16 cellular contexts compared by ENCODE assay signal in the genomic region with DNA sequence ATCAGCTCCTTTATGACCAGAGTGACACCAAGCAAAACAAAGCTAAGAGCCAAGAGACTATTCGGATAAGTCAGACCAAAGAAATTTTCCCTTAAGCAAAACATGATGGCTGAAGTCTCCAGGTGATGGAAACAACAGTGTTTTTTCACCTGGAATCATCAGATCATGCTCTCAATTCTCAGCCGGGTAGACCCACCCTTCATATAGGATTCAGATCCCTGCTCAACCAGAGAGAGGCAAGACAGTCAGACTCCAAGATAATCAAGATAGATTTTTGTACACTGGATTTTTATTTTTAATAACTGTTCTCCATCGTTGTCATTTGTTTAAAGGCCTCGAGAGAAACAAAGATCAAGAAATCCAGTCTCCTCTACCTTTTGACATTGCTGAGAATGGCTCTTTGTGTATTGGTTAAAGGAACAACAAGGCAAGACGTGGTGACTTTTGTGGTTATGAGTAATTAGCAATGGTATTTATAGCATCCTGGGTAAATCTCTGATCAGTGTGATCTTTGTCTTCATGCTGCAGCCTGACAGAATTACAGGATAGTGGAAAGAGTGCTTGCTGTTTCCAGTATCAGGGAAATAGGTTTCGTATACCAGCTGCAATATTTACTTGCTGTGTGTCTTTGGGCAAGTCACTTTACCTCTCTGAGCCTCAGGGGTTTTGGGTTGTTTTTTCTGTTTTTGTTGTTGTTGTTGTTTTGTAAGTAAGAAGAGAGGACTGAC. TPM values are rescaled to one million over a fixed set of nuclear protein-coding genes. Genes with fewer than 3 reads are reported as not detected.
DNase-seq lines count a peak whose midpoint lies in the region; ATAC-seq and TF ChIP-seq lines count a peak whose summit lies in the region.
"Had no signal": no experiment of that assay in that cellular context is flagged by ENCODE, and none has a peak within 500 bp of the region (broad histone marks: within the 10 kb centered on the region; RNA-seq: fewer than 3 reads in every experiment).

No MANE protein-coding gene starts in this region.

- H3K23ac ChIP-seq in mesenchymal stem cell (ENCODE audit: low read length in 2 of 2): no peak overlapping the region

- no peak overlapping the region for H3K14ac ChIP-seq in mesenchymal stem cell (ENCODE audit: low read length in 2 of 2)

- DNase-seq in COLO829 (ENCODE audit: low spot score): peak; percentile 98
- peak; percentile 79 for DNase-seq in LoVo (ENCODE audit: low spot score)
- DNase-seq in mesenchymal stem cell: peak; percentile 64
- no peak for DNase-seq in GM23338 (ENCODE audit: low spot score)
- DNase-seq in pons (ENCODE audit: low spot score): no peak
- DNase-seq in spleen: no peak
- DNase-seq: cerebellar nuclear complex; nucleus accumbens; stimulated activated CD4-positive, alpha-beta T cell treated with anti-CD3 and anti-CD28 coated beads, Interleukin-15, amount 100 ng/mL, for 24 hours had no signal

- H2BK15ac ChIP-seq in mesenchymal stem cell (ENCODE audit: low read depth, poor library complexity, severe bottlenecking): no peak overlapping the region

- no peak overlapping the region for H3K9ac ChIP-seq in mesenchymal stem cell (ENCODE audit: low read length)
- H3K9ac ChIP-seq: KMS-11 had no signal

- H3K9me3 Mint-ChIP-seq in brain (no peaks in the 10 kb centered on the region), GM23338 (no peaks in the 10 kb centered on the region; the same call in 2 of the 3 replicates)
- H3K9me3 Mint-ChIP-seq: activated T-helper 2 cell treated with anti-CD3 and anti-CD28 coated beads, Interferon-gamma antibody, Interleukin-2, Interleukin-4, amounts not matched to agents 10 μg/mL and 5 μg/mL and 100 μg/mL, durations not matched to agents 14 hours and 24 hours and 36 hours had no signal

- H3K9me3 ChIP-seq in mesenchymal stem cell (ENCODE audit: control insufficient read depth, low read length): no peaks in the 10 kb centered on the region
- no peaks in the 10 kb centered on the region for H3K9me3 ChIP-seq in spleen
- H3K9me3 ChIP-seq: gastroesophageal sphincter, SJCRH30 had no signal

- no peak overlapping the region for H4K8ac ChIP-seq in mesenchymal stem cell (ENCODE audit: low read length)

- H3K9me2 ChIP-seq in GM23338 (ENCODE audit: insufficient read depth): no peaks in the 10 kb centered on the region

- H2BK5ac ChIP-seq in mesenchymal stem cell (ENCODE audit: low read depth, low read length, poor library complexity, severe bottlenecking): no peak overlapping the region

- H3K4me3 ChIP-seq in mesenchymal stem cell (ENCODE audit: insufficient read depth in 1 of 2, low read depth in 1 of 2, low read length in 2 of 2) (no peak overlapping the region), GM23338 (no peak overlapping the region), spleen (no peak overlapping the region)
- H3K4me3 ChIP-seq: gastroesophageal sphincter, SJCRH30 had no signal

- H2BK12ac ChIP-seq in mesenchymal stem cell (ENCODE audit: low read length in 2 of 2): no peak overlapping the region

- TF ChIP-seq POLR2A in spleen (IDR thresholded peaks at IDR 0.05): no peak

- no peak overlapping the region for H3K4me2 ChIP-seq in mesenchymal stem cell (ENCODE audit: low read length, poor library complexity, severe bottlenecking)
- no peak overlapping the region for H3K4me2 ChIP-seq in GM23338
- H3K4me2 ChIP-seq: KMS-11 had no signal

- intact Hi-C loops in spleen (cut with DNase I; ENCODE audit: low total_unique reads): no loop called here

- TF ChIP-seq CTCF in brain (conservative IDR thresholded peaks at IDR 0.05) (no peak), GM23338 (conservative IDR thresholded peaks at IDR 0.05; ENCODE audit: low read depth in 2 of 2) (no peak), spleen (IDR thresholded peaks at IDR 0.05 in 8 of 11, conservative IDR thresholded peaks at IDR 0.05 in 3 of 11) (no peak)

- no peaks in the 10 kb centered on the region for H3K27me3 Mint-ChIP-seq in brain
- no peaks in the 10 kb centered on the region for H3K27me3 Mint-ChIP-seq in GM23338 (ENCODE audit: insufficient read depth, low read depth, poor library complexity)

- no peak overlapping the region for H2AK5ac ChIP-seq in mesenchymal stem cell (ENCODE audit: low read length, severe bottlenecking)

- H3K4me1 Mint-ChIP-seq in brain: peaks cover 51% of the 10 kb centered on the region
- H3K4me1 Mint-ChIP-seq in GM23338: no peaks in the 10 kb centered on the region; the same call in 2 of the 3 replicates

- ATAC-seq in HG03571 (IDR thresholded peaks at IDR 0.05; ENCODE audit: unreplicated experiment) (no peak), GM23338 (no peak)
- ATAC-seq: activated CD4-positive, CD25-positive, alpha-beta regulatory T cell treated with anti-CD3 and anti-CD28 coated beads, Interleukin-2, amount 50 U/mL, for 24 hours; gastroesophageal sphincter had no signal

- H3K27me3 ChIP-seq in mesenchymal stem cell (ENCODE audit: control insufficient read depth in 1 of 2, insufficient read depth in 1 of 2, low read length in 2 of 2): peaks cover 0 to 15% of the 10 kb centered on the region in 2 experiments
- no peaks in the 10 kb centered on the region for H3K27me3 ChIP-seq in GM23338 (ENCODE audit: insufficient read depth)
- H3K27me3 ChIP-seq in spleen (replicated peaks in 1 of 7): no peaks in the 10 kb centered on the region
- H3K27me3 ChIP-seq: SJCRH30 had no signal

- H3K4me3 Mint-ChIP-seq in brain (peak overlapping the region in 3 of 5 experiments; percentile 37 to 67 (median 67)), GM23338 (no peak overlapping the region)

- H3K18ac ChIP-seq in mesenchymal stem cell (ENCODE audit: low read depth in 1 of 2, low read length in 2 of 2): no peak overlapping the region

- no peak overlapping the region for H3K4ac ChIP-seq in mesenchymal stem cell (ENCODE audit: low read depth in 1 of 2, low read length in 2 of 2)

- no peak overlapping the region for H2AFZ ChIP-seq in mesenchymal stem cell (ENCODE audit: low read depth, low read length)
- no peak overlapping the region for H2AFZ ChIP-seq in GM23338

- no peak overlapping the region for H4K91ac ChIP-seq in mesenchymal stem cell (ENCODE audit: low read length)

- H3K27ac Mint-ChIP-seq in brain (peak overlapping the region in 2 of 5 experiments; percentile 96), GM23338 (no peak overlapping the region)
- H3K27ac Mint-ChIP-seq: activated T-helper 2 cell treated with anti-CD3 and anti-CD28 coated beads, Interferon-gamma antibody, Interleukin-2, Interleukin-4, amounts not matched to agents 10 μg/mL and 5 μg/mL and 100 μg/mL, durations not matched to agents 14 hours and 24 hours and 36 hours had no signal

- H3K36me3 ChIP-seq in mesenchymal stem cell (ENCODE audit: control insufficient read depth in 1 of 2, insufficient read depth in 2 of 2, low read depth in 1 of 2, low read length in 2 of 2) (no peaks in the 10 kb centered on the region), GM23338 (ENCODE audit: insufficient read depth) (no peaks in the 10 kb centered on the region), spleen (no peaks in the 10 kb centered on the region)
- H3K36me3 ChIP-seq: gastroesophageal sphincter, SJCRH30 had no signal

- H2BK120ac ChIP-seq in mesenchymal stem cell (ENCODE audit: low read depth, low read length): no peak overlapping the region

- H3K27ac ChIP-seq in mesenchymal stem cell (ENCODE audit: low read length, poor library complexity, severe bottlenecking): no peak overlapping the region
- H3K27ac ChIP-seq in GM23338 (ENCODE audit: low read depth): no peak overlapping the region
- no peak overlapping the region for H3K27ac ChIP-seq in spleen
- H3K27ac ChIP-seq: gastroesophageal sphincter, KMS-11, SJCRH30 had no signal

- 41% methylated on average over 4 of the region's 6 CpGs for WGBS in mesenchymal stem cell
- WGBS in spleen, 5 donors: 62 to 79% (median 74%) methylated on average over 6 of the region's 6 CpGs

- H3K36me3 Mint-ChIP-seq in brain (no peaks in the 10 kb centered on the region), GM23338 (ENCODE audit: low read depth) (no peaks in the 10 kb centered on the region)

- H3K4me1 ChIP-seq in mesenchymal stem cell (ENCODE audit: control insufficient read depth, insufficient read depth, low read depth, low read length) (no peaks in the 10 kb centered on the region), GM23338 (ENCODE audit: insufficient read depth) (no peaks in the 10 kb centered on the region), spleen (no peaks in the 10 kb centered on the region)
- H3K4me1 ChIP-seq: gastroesophageal sphincter had no signal

- no peaks in the 10 kb centered on the region for H3K79me2 ChIP-seq in GM23338 (replicated peaks; ENCODE audit: insufficient read depth)

- no peaks in the 10 kb centered on the region for H3F3A ChIP-seq in GM23338 (replicated peaks; ENCODE audit: low read depth)

- H4K20me1 ChIP-seq in GM23338 (replicated peaks; ENCODE audit: insufficient read depth): no peaks in the 10 kb centered on the region

- H3K79me1 ChIP-seq in mesenchymal stem cell (replicated peaks; ENCODE audit: low read length, poor library complexity, severe bottlenecking): no peaks in the 10 kb centered on the region

TF ChIP-seq in GM23338, 12 proteins besides CTCF, POLR2A, EP300 and RAD21 (continues in another document):
- TF ChIP-seq, protein P1, sequence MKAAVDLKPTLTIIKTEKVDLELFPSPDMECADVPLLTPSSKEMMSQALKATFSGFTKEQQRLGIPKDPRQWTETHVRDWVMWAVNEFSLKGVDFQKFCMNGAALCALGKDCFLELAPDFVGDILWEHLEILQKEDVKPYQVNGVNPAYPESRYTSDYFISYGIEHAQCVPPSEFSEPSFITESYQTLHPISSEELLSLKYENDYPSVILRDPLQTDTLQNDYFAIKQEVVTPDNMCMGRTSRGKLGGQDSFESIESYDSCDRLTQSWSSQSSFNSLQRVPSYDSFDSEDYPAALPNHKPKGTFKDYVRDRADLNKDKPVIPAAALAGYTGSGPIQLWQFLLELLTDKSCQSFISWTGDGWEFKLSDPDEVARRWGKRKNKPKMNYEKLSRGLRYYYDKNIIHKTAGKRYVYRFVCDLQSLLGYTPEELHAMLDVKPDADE (IDR thresholded peaks at IDR 0.05): no peak
- no peak for TF ChIP-seq ZNF331 (CRISPR knock-in tag; IDR thresholded peaks at IDR 0.05; ENCODE audit: low read depth)
- no peak for TF ChIP-seq STAT1 (IDR thresholded peaks at IDR 0.05; ENCODE audit: unreplicated experiment)
- TF ChIP-seq ZNF114 (CRISPR knock-in tag; IDR thresholded peaks at IDR 0.05): no peak

RNA-seq across cellular contexts. Expression of a gene that starts 29.9 kb away (rescaled TPM):
- polyA plus RNA-seq in brain (ENCODE audit: insufficient read depth, low read depth, low replicate concordance) (99.6 TPM), GM23338 (2016; fragmentation: Nextera tagmentation; extraction: Ambion mirVana) (3.7 and 7.5 TPM in 2 replicates), spleen (1 to 10 TPM; 7.8 to 9.1 (median 8.3) TPM)
- 0.76 TPM for polyA plus RNA-seq in mesenchymal stem cell (2013, experiment 1 of 2)
- polyA plus RNA-seq in mesenchymal stem cell (2013, experiment 2 of 2): 0.68 TPM
- total RNA-seq in GM23338 (2014; rRNA removed; shearing (Covaris generic)): 7.0 and 8.2 TPM in 2 replicates
- total RNA-seq in spleen: 10 to 100 TPM; 14.4 to 29.1 (median 19.6) TPM
- total RNA-seq: activated T-helper 2 cell treated with anti-CD3 and anti-CD28 coated beads, Interferon-gamma antibody, Interleukin-2, Interleukin-4, amounts not matched to agents 10 μg/mL and 5 μg/mL and 100 μg/mL, durations not matched to agents 14 hours and 24 hours and 36 hours had no signal

Comparison
In these comparisons a context has a peak if more than half of its experiments do, and no peak if none do; other contexts are left out.
1. DNase-seq: peak in COLO829 (single experiment), LoVo (single experiment) and mesenchymal stem cell (single experiment); none in GM23338 (single experiment), pons (single experiment) and spleen (single experiment).